9 cellular contexts compared by ENCODE assay signal in the genomic region with DNA sequence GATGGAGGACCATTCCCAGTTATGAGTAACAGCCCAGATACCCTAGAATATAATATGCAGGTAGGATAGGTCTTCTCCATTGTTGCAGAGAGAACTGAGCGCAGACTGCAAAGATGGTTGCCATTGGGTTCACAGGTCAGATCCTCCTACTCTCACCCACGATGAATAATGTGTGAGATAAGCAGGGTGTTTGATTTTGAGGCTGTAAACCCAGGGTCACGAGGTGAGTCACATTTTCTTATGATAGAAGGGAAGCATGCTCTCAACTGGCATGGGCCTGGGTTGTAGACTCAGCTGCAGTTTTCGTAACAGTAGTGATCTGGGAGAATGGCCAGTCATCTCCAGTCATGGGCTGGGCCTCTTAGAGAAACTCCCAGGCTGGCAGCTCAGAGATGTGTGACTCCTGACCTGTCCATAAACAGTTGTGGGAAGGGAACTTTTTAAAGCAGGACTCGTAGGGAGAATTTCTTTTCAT.
DNase-seq lines count a peak whose midpoint lies in the region; ATAC-seq lines count a peak whose summit lies in the region.
"Had no signal": no experiment of that assay in that cellular context is flagged by ENCODE, and none has a peak within 500 bp of the region (broad histone marks: within the 10 kb centered on the region; RNA-seq: fewer than 3 reads in every experiment).

No MANE protein-coding gene starts in this region.

- H3K36me3 ChIP-seq in effector memory CD4-positive, alpha-beta T cell (ENCODE audit: control insufficient read depth, insufficient read depth, low read length) = no peaks in the 10 kb centered on the region

- no peaks in the 10 kb centered on the region for H3K27me3 ChIP-seq in effector memory CD4-positive, alpha-beta T cell (replicated peaks; ENCODE audit: control insufficient read depth, insufficient read depth, low read length, poor library complexity, severe bottlenecking)

- DNase-seq in GF-D8 (lab: John Stamatoyannopoulos, UW) (peak; percentile 60), RKO (ENCODE audit: low spot score) (peak; percentile 84), fibroblast of the conjunctiva (ENCODE audit: low read depth) (peak; percentile 60), NCI-H82 treated with DMSO at 0.1 percent for 48 hours (lab: John Stamatoyannopoulos, UW; ENCODE audit: unreplicated experiment) (no peak), NCI-H446 treated with DMSO at 0.1 percent for 48 hours (lab: John Stamatoyannopoulos, UW) (no peak)
- peak; percentile 79 for DNase-seq in stimulated activated CD4-positive, alpha-beta T cell treated with anti-CD3 and anti-CD28 coated beads, Interleukin-1b, Interleukin-23, amount 100 ng/mL, for 48 hours
- no peak for DNase-seq in effector memory CD4-positive, alpha-beta T cell
- DNase-seq: NCI-H146 had no signal

- ATAC-seq in HG02970 (IDR thresholded peaks at IDR 0.05; ENCODE audit: low FRiP score, unreplicated experiment) = no peak

- H3K27ac ChIP-seq in effector memory CD4-positive, alpha-beta T cell (ENCODE audit: insufficient read depth, low read length, poor library complexity, severe bottlenecking) = no peak overlapping the region

- no peaks in the 10 kb centered on the region for H3K4me1 ChIP-seq in effector memory CD4-positive, alpha-beta T cell (ENCODE audit: control insufficient read depth, insufficient read depth, low read length, poor library complexity, severe bottlenecking)

- no peak overlapping the region for H3K4me3 ChIP-seq in effector memory CD4-positive, alpha-beta T cell (ENCODE audit: insufficient read depth, low read depth, low read length, poor library complexity, severe bottlenecking)

- no peaks in the 10 kb centered on the region for H3K9me3 ChIP-seq in effector memory CD4-positive, alpha-beta T cell (ENCODE audit: control insufficient read depth, low read length)

Comparison
In these comparisons a context has a peak if more than half of its experiments do, and no peak if none do; other contexts are left out.
1. DNase-seq: peak in GF-D8 (single experiment), RKO (single experiment), fibroblast of the conjunctiva (single experiment) and stimulated activated CD4-positive, alpha-beta T cell treated with anti-CD3 and anti-CD28 coated beads, Interleukin-1b, Interleukin-23, amount 100 ng/mL, for 48 hours (single experiment); none in effector memory CD4-positive, alpha-beta T cell (0 of 3), NCI-H82 treated with DMSO at 0.1 percent for 48 hours (single experiment) and NCI-H446 treated with DMSO at 0.1 percent for 48 hours (single experiment).